ENCODE assay signal across 21 cellular contexts in genomic region chr6:166166314-166167257, GRCh38. TPM values are rescaled to one million over a fixed set of nuclear protein-coding genes. Genes with fewer than 3 reads are reported as not detected.
DNase-seq lines count a peak whose midpoint lies in the region; ATAC-seq and TF ChIP-seq lines count a peak whose summit lies in the region.
"Had no signal": no experiment of that assay in that cellular context is flagged by ENCODE, and none has a peak within 500 bp of the region (broad histone marks: within the 10 kb centered on the region; RNA-seq: fewer than 3 reads in every experiment).

No MANE protein-coding gene starts in this region.

- no peak overlapping the region for H4K8ac ChIP-seq in H9 (replicated peaks; ENCODE audit: insufficient read length, low read depth, low read length)

- no peaks in the 10 kb centered on the region for H3K36me3 ChIP-seq in smooth muscle cell (ENCODE audit: low read depth)
- H3K36me3 ChIP-seq in Caco-2 (ENCODE audit: control insufficient read depth, insufficient read depth, low read length) = no peaks in the 10 kb centered on the region
- H3K36me3 ChIP-seq: cardiac muscle cell, esophagus squamous epithelium had no signal

- intact Hi-C loops in activated CD4-positive, alpha-beta T cell treated with anti-CD3 and anti-CD28 coated beads, Interleukin-2, amount 10 ng/mL, durations not matched to agents 24 days and 14 days (cut with micrococcal nuclease) = loop anchor here (5.0 to 10.0 kb wide), 3 partner anchors 159 to 502 kb away; partner anchors contain the start of gene PDE10A
- intact Hi-C loops in Caco-2 (cut with micrococcal nuclease; ENCODE audit: unreplicated experiment) = no loop called here

- H3K36me3 Mint-ChIP-seq in H9 (ENCODE audit: insufficient read depth in 1 of 3, low read depth in 3 of 3) (peaks cover 0 to 1% (median 0%) of the 10 kb centered on the region in 3 experiments; a peak in 1 of 7 replicates), memory B cell (no peaks in the 10 kb centered on the region), Caco-2 (ENCODE audit: insufficient read depth, unreplicated experiment) (no peaks in the 10 kb centered on the region)
- peaks cover 3% of the 10 kb centered on the region for H3K36me3 Mint-ChIP-seq in activated CD4-positive, alpha-beta T cell treated with anti-CD3 and anti-CD28 coated beads, Interleukin-2, amount 10 ng/mL, durations not matched to agents 24 days and 14 days (ENCODE audit: low read depth)

- TF ChIP-seq CTCF in H9 (conservative IDR thresholded peaks at IDR 0.05) (no peak), smooth muscle cell (IDR thresholded peaks at IDR 0.05; ENCODE audit: borderline replicate concordance, insufficient read depth, poor library complexity, severe bottlenecking) (no peak), Caco-2 (IDR thresholded peaks at IDR 0.05; ENCODE audit: insufficient read depth in 1 of 2, low read depth in 1 of 2, low read length in 1 of 2, severe bottlenecking in 1 of 2, unreplicated experiment in 1 of 2) (no peak)

- H4K20me1 ChIP-seq in H9 (ENCODE audit: control insufficient read depth, insufficient read depth, insufficient read length) (no peaks in the 10 kb centered on the region), smooth muscle cell (ENCODE audit: low read depth) (no peaks in the 10 kb centered on the region)

- H2BK12ac ChIP-seq in H9 (ENCODE audit: insufficient read length, low read depth, low read length) = no peak overlapping the region

- H3T11ph ChIP-seq in H9 (ENCODE audit: low read length) = no peak overlapping the region

- no peak overlapping the region for H2BK20ac ChIP-seq in H9 (ENCODE audit: low read depth, low read length, poor library complexity, severe bottlenecking)

- H2BK120ac ChIP-seq in H9 (ENCODE audit: low read depth, low read length, poor library complexity, severe bottlenecking) = no peak overlapping the region

- H4K5ac ChIP-seq in H9 (ENCODE audit: insufficient read length, low read depth, low read length) = no peak overlapping the region

- H3K79me2 ChIP-seq in H9 (ENCODE audit: insufficient read depth, low read length) = no peaks in the 10 kb centered on the region
- no peaks in the 10 kb centered on the region for H3K79me2 ChIP-seq in smooth muscle cell (ENCODE audit: low read depth)

- DNase-seq in H9 = no peak
- peak; percentile 55 for DNase-seq in ecto neural progenitor cell (ENCODE audit: low spot score)
- DNase-seq in memory B cell (ENCODE audit: low spot score in 2 of 2) = no peak
- no peak for DNase-seq in smooth muscle cell (lab: John Stamatoyannopoulos, UW; ENCODE audit: unreplicated experiment)
- DNase-seq in activated CD4-positive, alpha-beta T cell treated with anti-CD3 and anti-CD28 coated beads, Interleukin-2, amount 10 ng/mL, durations not matched to agents 24 days and 14 days = no peak
- DNase-seq in Caco-2 = no peak
- DNase-seq: activated CD4-positive, alpha-beta T cell treated with anti-CD3 and anti-CD28 coated beads for 1 hour; AML-193; EL; esophagus squamous epithelium; HFFc6; NCI-H1105; NCI-H524 treated with DMSO at 0.1 percent for 48 hours; trophoblast cell had no signal

- POLR2A ChIA-PET in Caco-2 (lab: Charles Lee) = no interaction called here

- no peak overlapping the region for H3K27ac Mint-ChIP-seq in H9
- no peak overlapping the region for H3K27ac Mint-ChIP-seq in memory B cell
- H3K27ac Mint-ChIP-seq in activated CD4-positive, alpha-beta T cell treated with anti-CD3 and anti-CD28 coated beads, Interleukin-2, amount 10 ng/mL, durations not matched to agents 24 days and 14 days = no peak overlapping the region
- no peak overlapping the region for H3K27ac Mint-ChIP-seq in Caco-2 (ENCODE audit: unreplicated experiment)
- H3K27ac Mint-ChIP-seq: HFFc6; stimulated activated naive CD8-positive, alpha-beta T cell treated with anti-CD3 and anti-CD28 coated beads, Interleukin-15, Interleukin-2, amounts not matched to agents 100 ng/mL and 50 ng/mL, for 24 hours had no signal

- peaks cover 27% of the 10 kb centered on the region for H3K23me2 ChIP-seq in H9 (ENCODE audit: insufficient read length, low read depth, low read length, poor library complexity, severe bottlenecking)

- CTCF ChIA-PET in Caco-2 (lab: Charles Lee) = no interaction called here

- no peaks in the 10 kb centered on the region for H3K4me1 ChIP-seq in H9 (ENCODE audit: insufficient read depth, low read length)
- H3K4me1 ChIP-seq in smooth muscle cell (ENCODE audit: low read depth) = peaks cover 20% of the 10 kb centered on the region
- H3K4me1 ChIP-seq in Caco-2 = no peaks in the 10 kb centered on the region

- H3K9me3 Mint-ChIP-seq in H9 = peaks cover 0 to 8% of the 10 kb centered on the region in 2 experiments; a peak in 1 of 5 replicates
- H3K9me3 Mint-ChIP-seq in memory B cell = no peaks in the 10 kb centered on the region
- no peaks in the 10 kb centered on the region for H3K9me3 Mint-ChIP-seq in activated CD4-positive, alpha-beta T cell treated with anti-CD3 and anti-CD28 coated beads, Interleukin-2, amount 10 ng/mL, durations not matched to agents 24 days and 14 days
- H3K9me3 Mint-ChIP-seq in Caco-2 (ENCODE audit: unreplicated experiment) = no peaks in the 10 kb centered on the region
- H3K9me3 Mint-ChIP-seq: stimulated activated naive CD8-positive, alpha-beta T cell treated with anti-CD3 and anti-CD28 coated beads, Interleukin-15, Interleukin-2, amounts not matched to agents 100 ng/mL and 50 ng/mL, for 24 hours had no signal

- H3K56ac ChIP-seq in H9 (ENCODE audit: insufficient read length, low read depth, low read length) = no peak overlapping the region

- no peak overlapping the region for H3K18ac ChIP-seq in H9 (ENCODE audit: insufficient read length, low read depth, low read length)

- H3K27me3 ChIP-seq in H9 (ENCODE audit: insufficient read depth, low read length) = peaks cover 85% of the 10 kb centered on the region
- H3K27me3 ChIP-seq in smooth muscle cell (ENCODE audit: low read depth) = peaks cover 97% of the 10 kb centered on the region
- H3K27me3 ChIP-seq in Caco-2 (replicated peaks; ENCODE audit: control insufficient read depth, insufficient read depth, low read length) = no peaks in the 10 kb centered on the region; the same call in 1 of the 2 replicates

- no peaks in the 10 kb centered on the region for H3K9me3 ChIP-seq in H9 (ENCODE audit: control insufficient read depth, low read depth, low read length)
- no peaks in the 10 kb centered on the region for H3K9me3 ChIP-seq in smooth muscle cell (replicated peaks; ENCODE audit: low read depth)
- H3K9me3 ChIP-seq in Caco-2 = no peaks in the 10 kb centered on the region
- H3K9me3 ChIP-seq: esophagus squamous epithelium had no signal

- BruUV-seq in Caco-2 (replicated peaks; lab: Mats Ljungman, UMichigan) = no TSS peak

- H4K91ac ChIP-seq in H9 (ENCODE audit: insufficient read length, low read depth, low read length) = no peak overlapping the region

- H3K4me3 Mint-ChIP-seq in H9 (peak overlapping the region; percentile 53 to 88), memory B cell (peak overlapping the region; percentile 12), Caco-2 (ENCODE audit: unreplicated experiment) (no peak overlapping the region)
- no peak overlapping the region for H3K4me3 Mint-ChIP-seq in activated CD4-positive, alpha-beta T cell treated with anti-CD3 and anti-CD28 coated beads, Interleukin-2, amount 10 ng/mL, durations not matched to agents 24 days and 14 days
- H3K4me3 Mint-ChIP-seq: HFFc6; stimulated activated naive CD8-positive, alpha-beta T cell treated with anti-CD3 and anti-CD28 coated beads, Interleukin-15, Interleukin-2, amounts not matched to agents 100 ng/mL and 50 ng/mL, for 24 hours had no signal

- H3K4ac ChIP-seq in H9 (ENCODE audit: low read depth, low read length) = no peak overlapping the region

- H3K4me1 Mint-ChIP-seq in H9 = peaks cover 25 to 44% of the 10 kb centered on the region in 2 experiments
- H3K4me1 Mint-ChIP-seq in memory B cell = peaks cover 6% of the 10 kb centered on the region
- H3K4me1 Mint-ChIP-seq in activated CD4-positive, alpha-beta T cell treated with anti-CD3 and anti-CD28 coated beads, Interleukin-2, amount 10 ng/mL, durations not matched to agents 24 days and 14 days = peaks cover 5% of the 10 kb centered on the region
- no peaks in the 10 kb centered on the region for H3K4me1 Mint-ChIP-seq in Caco-2 (ENCODE audit: low read depth, unreplicated experiment)

- H3F3A ChIP-seq in smooth muscle cell (ENCODE audit: low read depth) = no peaks in the 10 kb centered on the region

- H2BK5ac ChIP-seq in H9 (ENCODE audit: insufficient read length, low read length) = no peak overlapping the region

- H3K4me3 ChIP-seq in smooth muscle cell = no peak overlapping the region
- H3K4me3 ChIP-seq in Caco-2 (ENCODE audit: low read depth, low read length) = no peak overlapping the region

- H3K27me3 Mint-ChIP-seq in H9 (ENCODE audit: low read depth) = peaks cover 63% of the 10 kb centered on the region
- peaks cover 34% of the 10 kb centered on the region for H3K27me3 Mint-ChIP-seq in memory B cell
- H3K27me3 Mint-ChIP-seq in activated CD4-positive, alpha-beta T cell treated with anti-CD3 and anti-CD28 coated beads, Interleukin-2, amount 10 ng/mL, durations not matched to agents 24 days and 14 days = peaks cover 66% of the 10 kb centered on the region
- H3K27me3 Mint-ChIP-seq in Caco-2 (ENCODE audit: insufficient read depth, unreplicated experiment) = peaks cover 19% of the 10 kb centered on the region

- H3K4me2 ChIP-seq in H9 (ENCODE audit: insufficient read depth, insufficient read length, low read length) = peak overlapping the region; percentile 93
- H3K4me2 ChIP-seq in smooth muscle cell = peak overlapping the region; percentile 61

- H3K27ac ChIP-seq in H9 (ENCODE audit: insufficient read length, low read depth, low read length) = no peak overlapping the region
- no peak overlapping the region for H3K27ac ChIP-seq in smooth muscle cell (ENCODE audit: low read depth)
- H3K27ac ChIP-seq: cardiac muscle cell, esophagus squamous epithelium had no signal

- H3K14ac ChIP-seq in H9 (ENCODE audit: insufficient read depth, low read length) = peak overlapping the region; percentile 40; the same call in 1 of the 2 replicates

- H2AFZ ChIP-seq in H9 (ENCODE audit: low read length) (no peak overlapping the region), smooth muscle cell (ENCODE audit: low read depth) (no peak overlapping the region)

- H3K23ac ChIP-seq in H9 (ENCODE audit: insufficient read length, low read depth, low read length) = no peak overlapping the region

- ATAC-seq in memory B cell (ENCODE audit: low read depth) = no peak
- ATAC-seq in GM21528 (IDR thresholded peaks at IDR 0.05; ENCODE audit: low FRiP score, unreplicated experiment) = no peak

- H3K79me1 ChIP-seq in H9 (ENCODE audit: insufficient read depth, low read depth, low read length, poor library complexity, severe bottlenecking) = no peaks in the 10 kb centered on the region

- WGBS in H9 (ENCODE audit: extremely low coverage, insufficient read length, low lambda C conversion rate) = no CpG with 5 or more reads among the region's 63 CpGs
- WGBS in smooth muscle cell (ENCODE audit: low lambda C conversion rate) = 2% methylated on average over 63 of the region's 63 CpGs

- H2BK15ac ChIP-seq in H9 (ENCODE audit: low read depth, low read length) = no peak overlapping the region

- no peak overlapping the region for H3K9ac ChIP-seq in H9 (ENCODE audit: extremely low read depth, insufficient read length, low read length)
- H3K9ac ChIP-seq in smooth muscle cell (ENCODE audit: low read depth) = no peak overlapping the region

- H2AK5ac ChIP-seq in H9 (ENCODE audit: insufficient read length, low read length) = no peak overlapping the region

RNA-seq across cellular contexts. Expression of gene TBXT, which starts 1.1 kb away (rescaled TPM):
- total RNA-seq in H9 (2021) (0.31 and 0.48 TPM in 2 replicates), smooth muscle cell (not detected in 2 replicates), Caco-2 (2022) (not detected in 2 replicates)
- polyA plus RNA-seq in smooth muscle cell = not detected in 2 replicates
- total RNA-seq in activated CD4-positive, alpha-beta T cell treated with anti-CD3 and anti-CD28 coated beads, Interleukin-2, amount 10 ng/mL, durations not matched to agents 24 days and 14 days = not detected in 2 replicates
- total RNA-seq: cardiac muscle cell, esophagus squamous epithelium, HFFc6, HT-29, liver, posterior vena cava, skeletal muscle tissue had no signal
- polyA plus RNA-seq: cardiac muscle cell, liver had no signal

Comparison
In these comparisons a context has a peak if more than half of its experiments do, and no peak if none do; other contexts are left out.
1. H3K4me3 Mint-ChIP-seq: peak in H9 (2 of 2) and memory B cell (single experiment); none in activated CD4-positive, alpha-beta T cell treated with anti-CD3 and anti-CD28 coated beads, Interleukin-2, amount 10 ng/mL, durations not matched to agents 24 days and 14 days (single experiment) and Caco-2 (single experiment).